Comparison of ENCODE assay signal across 8 cellular contexts in the genomic region with DNA sequence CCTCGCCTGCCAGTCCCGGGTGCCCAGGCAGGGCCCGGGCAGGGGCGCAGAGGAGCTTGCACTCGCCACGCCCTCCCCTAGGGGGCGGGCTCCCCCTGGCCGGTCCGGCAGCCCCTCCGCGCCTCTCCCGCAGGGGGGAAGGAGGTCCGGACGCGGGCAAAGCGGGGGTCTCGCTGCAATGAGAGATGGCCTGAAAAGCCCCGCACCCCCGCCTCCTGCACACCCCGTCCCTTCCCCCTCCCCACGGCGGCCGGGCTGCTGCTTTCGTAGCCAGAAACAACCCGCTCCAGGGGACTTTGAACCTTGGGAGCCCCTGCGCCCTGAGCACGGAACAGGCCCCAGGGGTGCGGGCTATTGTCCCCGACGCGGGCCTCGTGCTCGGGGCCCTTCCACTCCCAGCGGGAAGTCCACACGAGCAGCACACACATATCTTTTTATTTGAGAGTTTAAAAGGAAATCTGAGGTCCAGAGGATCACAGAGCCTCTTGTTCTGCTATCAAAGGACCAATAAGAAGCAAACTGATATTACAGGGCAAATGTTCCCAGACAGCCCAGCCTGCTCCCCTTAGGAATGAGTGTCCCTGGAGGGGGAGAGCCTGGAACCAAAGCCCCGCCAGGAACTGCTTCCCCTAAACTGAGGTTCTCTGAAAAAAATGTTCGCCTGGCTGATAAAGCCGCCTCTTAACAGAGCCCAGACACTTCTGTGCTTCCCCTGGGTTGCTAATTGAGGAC. TPM values are rescaled to one million over a fixed set of nuclear protein-coding genes. Genes with fewer than 3 reads are reported as not detected.
A peak's percentile ranks its signal among the peaks of the same experiment; 100 is the strongest.
DNase-seq lines count a peak whose midpoint lies in the region; ATAC-seq and TF ChIP-seq lines count a peak whose summit lies in the region.

No MANE protein-coding gene starts in this region.

- H3K14ac ChIP-seq in neuronal stem cell (ENCODE audit: low read length), result no peak overlapping the region

- peaks cover 38% of the 10 kb centered on the region for H3K4me1 ChIP-seq in Loucy (ENCODE audit: insufficient read depth, low read length, poor library complexity, severe bottlenecking)
- peaks cover 18 to 28% of the 10 kb centered on the region in 2 donors for H3K4me1 ChIP-seq in neuronal stem cell (ENCODE audit: control insufficient read depth in 2 of 2, insufficient read depth in 1 of 2, low read depth in 1 of 2, low read length in 2 of 2)

- peak overlapping the region; percentile 74 for H3K4me3 ChIP-seq in Loucy (ENCODE audit: low read length, poor library complexity, severe bottlenecking)
- no peak overlapping the region for H3K4me3 ChIP-seq in fibroblast of mammary gland (ENCODE audit: control insufficient read depth, low read depth, low read length)
- no peak overlapping the region for H3K4me3 ChIP-seq in neuronal stem cell (ENCODE audit: low read length in 2 of 2)

- H3K18ac ChIP-seq in neuronal stem cell (ENCODE audit: low read length), result peak overlapping the region; percentile 81

- peak overlapping the region; percentile 74 for H2BK120ac ChIP-seq in neuronal stem cell (ENCODE audit: low read depth, low read length)

- H4K91ac ChIP-seq in neuronal stem cell (ENCODE audit: low read depth, low read length, poor library complexity), result no peak overlapping the region

- H3K79me1 ChIP-seq in neuronal stem cell (ENCODE audit: low read depth, low read length), result no peaks in the 10 kb centered on the region

- no peak overlapping the region for H2BK12ac ChIP-seq in neuronal stem cell (ENCODE audit: low read length)

- no peak overlapping the region for H3K27ac Mint-ChIP-seq in activated CD8-positive, alpha-beta memory T cell treated with anti-CD3 and anti-CD28 coated beads, Interleukin-2, amount 10 ng/mL, durations not matched to agents 7 days and 5 days

- no peak overlapping the region for H3K4me3 Mint-ChIP-seq in activated CD8-positive, alpha-beta memory T cell treated with anti-CD3 and anti-CD28 coated beads, Interleukin-2, amount 10 ng/mL, durations not matched to agents 7 days and 5 days

- no peaks in the 10 kb centered on the region for H3F3A ChIP-seq in Loucy (ENCODE audit: low read depth)

- peaks cover 20% of the 10 kb centered on the region for H3K79me2 ChIP-seq in Loucy (ENCODE audit: insufficient read depth, low read length)

- H2AK5ac ChIP-seq in neuronal stem cell (ENCODE audit: low read depth, low read length), result peak overlapping the region; percentile 99

- H3K9me3 Mint-ChIP-seq in activated CD8-positive, alpha-beta memory T cell treated with anti-CD3 and anti-CD28 coated beads, Interleukin-2, amount 10 ng/mL, durations not matched to agents 7 days and 5 days (ENCODE audit: low read depth), result no peaks in the 10 kb centered on the region

- TF ChIP-seq CTCF in Loucy (conservative IDR thresholded peaks at IDR 0.05; ENCODE audit: low read length), result peak; percentile 61
- peak; percentile 43 for TF ChIP-seq CTCF in fibroblast of mammary gland (conservative IDR thresholded peaks at IDR 0.05; ENCODE audit: control insufficient read depth, insufficient read depth, low read depth, low read length)

- H3K9ac ChIP-seq in Loucy (ENCODE audit: low read depth, low read length, poor library complexity, severe bottlenecking) (peak overlapping the region; percentile 94), neuronal stem cell (ENCODE audit: low read depth, low read length, poor library complexity) (no peak overlapping the region)

- CTCF ChIA-PET in activated CD8-positive, alpha-beta memory T cell treated with anti-CD3 and anti-CD28 coated beads, Interleukin-2, amount 10 ng/mL, durations not matched to agents 7 days and 5 days (lab: Charles Lee), result interaction anchor here (0.6 to 3.6 kb wide), 22 partner anchors 8 to 126 kb away, joined by 3 to 16 read pairs (median 4); partner anchors contain the start of gene CBX8

- no peak overlapping the region for H3K27ac ChIP-seq in neuronal stem cell (replicated peaks; ENCODE audit: low read length)

- H2BK5ac ChIP-seq in neuronal stem cell (ENCODE audit: low read length), result peak overlapping the region; percentile 9

- H2BK15ac ChIP-seq in neuronal stem cell (ENCODE audit: low read length), result peak overlapping the region; percentile 77

- H3K9me3 ChIP-seq in Loucy (ENCODE audit: insufficient read depth, low read depth, low read length), result no peaks in the 10 kb centered on the region
- peaks cover 0 to 3% of the 10 kb centered on the region in 2 donors for H3K9me3 ChIP-seq in neuronal stem cell (replicated peaks in 1 of 2; ENCODE audit: control insufficient read depth in 2 of 2, insufficient read depth in 1 of 2, low read depth in 1 of 2, low read length in 2 of 2)

- no peaks in the 10 kb centered on the region for H3K9me2 ChIP-seq in Loucy (replicated peaks; ENCODE audit: low read depth, low read length)

- H3K27me3 Mint-ChIP-seq in activated CD8-positive, alpha-beta memory T cell treated with anti-CD3 and anti-CD28 coated beads, Interleukin-2, amount 10 ng/mL, durations not matched to agents 7 days and 5 days, result peaks cover 68% of the 10 kb centered on the region

- peaks cover 1% of the 10 kb centered on the region for H3K36me3 Mint-ChIP-seq in activated CD8-positive, alpha-beta memory T cell treated with anti-CD3 and anti-CD28 coated beads, Interleukin-2, amount 10 ng/mL, durations not matched to agents 7 days and 5 days

- H3K36me3 ChIP-seq in Loucy (ENCODE audit: insufficient read depth, low read length), result no peaks in the 10 kb centered on the region
- H3K36me3 ChIP-seq in neuronal stem cell (replicated peaks in 1 of 2; ENCODE audit: control insufficient read depth in 2 of 2, insufficient read depth in 2 of 2, low read length in 2 of 2), result no peaks in the 10 kb centered on the region

- peaks cover 9% of the 10 kb centered on the region for H3K4me1 Mint-ChIP-seq in activated CD8-positive, alpha-beta memory T cell treated with anti-CD3 and anti-CD28 coated beads, Interleukin-2, amount 10 ng/mL, durations not matched to agents 7 days and 5 days

- DNase-seq in DMS 273 (lab: John Stamatoyannopoulos, UW; ENCODE audit: unreplicated experiment) (peak; percentile 79), DMS 273 treated with DMSO at 0.1 percent for 48 hours (lab: John Stamatoyannopoulos, UW) (no peak), fibroblast of mammary gland (ENCODE audit: low read depth) (no peak), neuronal stem cell (ENCODE audit: low spot score) (no peak), NCI-H226 (no peak)
- DNase-seq in activated CD8-positive, alpha-beta memory T cell treated with anti-CD3 and anti-CD28 coated beads, Interleukin-2, amount 10 ng/mL, durations not matched to agents 7 days and 5 days, result peak; percentile 61

- H2AFZ ChIP-seq in Loucy (ENCODE audit: low read length) (peak overlapping the region; percentile 29; the same call in 1 of the 2 replicates), neuronal stem cell (ENCODE audit: low read length) (peak overlapping the region; percentile 97)

- no peak overlapping the region for H4K8ac ChIP-seq in neuronal stem cell (ENCODE audit: low read depth, low read length)

- H3K23ac ChIP-seq in neuronal stem cell (ENCODE audit: low read depth, low read length, poor library complexity), result no peak overlapping the region

- no peaks in the 10 kb centered on the region for H4K20me1 ChIP-seq in Loucy (ENCODE audit: insufficient read depth, low read length, poor library complexity, severe bottlenecking)

- H3K4me2 ChIP-seq in Loucy (ENCODE audit: low read depth, low read length, poor library complexity, severe bottlenecking) (peak overlapping the region; percentile 99), neuronal stem cell (ENCODE audit: insufficient read depth, low read length, poor library complexity, severe bottlenecking) (peak overlapping the region; percentile 69)

- no peak overlapping the region for H3K4ac ChIP-seq in neuronal stem cell (ENCODE audit: low read length)

- ATAC-seq in activated CD8-positive, alpha-beta memory T cell treated with anti-CD3 and anti-CD28 coated beads, Interleukin-2, amount 10 ng/mL, durations not matched to agents 7 days and 5 days, result peak; percentile 66
- no peak for ATAC-seq in HG03097 (IDR thresholded peaks at IDR 0.05; ENCODE audit: low FRiP score, unreplicated experiment)

- H3K27me3 ChIP-seq in Loucy (ENCODE audit: insufficient read depth, low read length, poor library complexity, severe bottlenecking) (no peaks in the 10 kb centered on the region), neuronal stem cell (ENCODE audit: control insufficient read depth in 3 of 3, insufficient read depth in 3 of 3, low read depth in 1 of 3, low read length in 3 of 3) (peaks cover 38 to 56% (median 50%) of the 10 kb centered on the region in 3 experiments)

- WGBS in neuronal stem cell (ENCODE audit: extremely low coverage in 2 of 2, insufficient read length in 2 of 2, insufficient replicate concordance in 1 of 2), 2 donors, result no CpG with 5 or more reads among the region's 38 CpGs

RNA-seq across cellular contexts. Expression of gene CBX4, which starts 5.8 kb away (rescaled TPM):
- total RNA-seq in activated CD8-positive, alpha-beta memory T cell treated with anti-CD3 and anti-CD28 coated beads, Interleukin-2, amount 10 ng/mL, durations not matched to agents 7 days and 5 days, result 10 to 100 TPM; 28.3 to 36.7 TPM
- 10.0 TPM for polyA plus RNA-seq in neuronal stem cell (2013, experiment 1 of 2)
- polyA plus RNA-seq in neuronal stem cell (2013, experiment 2 of 2), result 10.0 TPM

RNA-seq across cellular contexts. Expression of gene CBX8, which starts 48.2 kb away (rescaled TPM):
- total RNA-seq in activated CD8-positive, alpha-beta memory T cell treated with anti-CD3 and anti-CD28 coated beads, Interleukin-2, amount 10 ng/mL, durations not matched to agents 7 days and 5 days, result 1 to 10 TPM; 6.8 to 8.6 TPM
- polyA plus RNA-seq in neuronal stem cell (2013, experiment 1 of 2), result 5.5 TPM
- polyA plus RNA-seq in neuronal stem cell (2013, experiment 2 of 2), result 5.0 TPM

Comparison
In these comparisons a context has a peak if more than half of its experiments do, and no peak if none do; other contexts are left out.
1. DNase-seq: peak in DMS 273 (single experiment) and activated CD8-positive, alpha-beta memory T cell treated with anti-CD3 and anti-CD28 coated beads, Interleukin-2, amount 10 ng/mL, durations not matched to agents 7 days and 5 days (single experiment); none in DMS 273 treated with DMSO at 0.1 percent for 48 hours (single experiment), fibroblast of mammary gland (single experiment), neuronal stem cell (single experiment) and NCI-H226 (single experiment).